ENCODE assay signal across 8 cellular contexts in the genomic region with DNA sequence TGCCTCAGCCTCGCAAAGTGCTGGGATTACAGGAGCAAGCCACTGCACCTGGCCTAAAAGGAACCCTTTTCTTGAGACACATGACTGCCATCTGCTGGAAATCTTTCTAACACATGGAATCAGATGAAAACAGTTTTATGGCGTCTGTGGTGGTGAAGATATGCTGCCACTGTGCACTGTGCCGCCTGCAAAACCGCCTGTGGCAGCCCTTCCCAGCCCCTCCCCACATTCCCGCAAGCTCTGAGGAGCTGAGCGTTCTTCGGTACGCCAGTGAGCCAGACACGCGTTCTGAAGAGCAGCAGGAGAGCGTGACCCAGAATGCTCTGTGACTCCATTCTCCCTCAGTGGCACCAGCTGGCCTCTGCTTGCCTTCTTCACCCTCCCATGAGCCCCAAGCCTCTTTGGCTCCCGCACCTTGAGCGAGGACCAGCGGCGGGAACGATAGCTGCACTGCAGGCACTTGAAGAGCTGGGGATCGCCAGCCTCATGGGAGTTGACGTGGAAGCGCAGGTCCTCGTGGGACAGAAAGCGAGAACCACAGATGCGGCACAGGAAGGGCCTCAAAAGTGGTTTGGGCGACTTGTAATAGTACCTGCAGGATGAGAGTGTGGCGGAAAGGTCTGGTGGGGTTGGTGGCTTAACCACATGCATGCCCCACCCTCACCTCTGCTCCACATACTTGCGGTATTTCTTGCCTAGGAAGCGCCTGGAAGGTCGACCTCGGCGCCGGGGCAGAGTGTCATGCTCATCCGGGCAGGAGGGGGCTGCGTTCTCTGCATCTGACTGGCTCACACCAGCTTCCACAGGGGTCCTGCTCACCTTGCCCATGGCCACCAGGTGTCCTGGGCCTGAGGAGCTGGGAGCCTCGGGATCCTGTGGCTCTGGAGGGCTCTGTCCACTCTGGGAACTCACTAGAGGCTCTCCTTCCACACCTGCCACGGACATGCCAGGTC. TPM values are rescaled to one million over a fixed set of nuclear protein-coding genes. Genes with fewer than 3 reads are reported as not detected.
DNase-seq lines count a peak whose midpoint lies in the region; ATAC-seq and TF ChIP-seq lines count a peak whose summit lies in the region.

No MANE protein-coding gene starts in this region.

- no peak overlapping the region for H2AFZ ChIP-seq in parathyroid adenoma

- H3K4me3 ChIP-seq in AG09309 (ENCODE audit: control insufficient read depth, low read depth, low read length) (no peak overlapping the region), parathyroid adenoma (ENCODE audit: low read depth, low read length) (no peak overlapping the region)

- TF ChIP-seq CTCF in AG09309 (IDR thresholded peaks at IDR 0.05; ENCODE audit: control insufficient read depth, insufficient read depth, low read depth, low read length, missing control alignments) = peak; percentile 33
- 0 out of 3 replicates have a peak, but pooled peaks have one; percentile 24 for TF ChIP-seq CTCF in GM12872 (IDR thresholded peaks at IDR 0.05; ENCODE audit: insufficient read depth, low read depth, low read length)
- peak; percentile 60 for TF ChIP-seq CTCF in parathyroid adenoma (IDR thresholded peaks at IDR 0.05)

- H3K36me3 ChIP-seq in parathyroid adenoma (ENCODE audit: control insufficient read depth, insufficient read depth, low read length) = no peaks in the 10 kb centered on the region

- H3K9ac ChIP-seq in parathyroid adenoma = no peak overlapping the region

- H3K9me3 ChIP-seq in parathyroid adenoma (ENCODE audit: control insufficient read depth, low read length) = no peaks in the 10 kb centered on the region

- no peak for ATAC-seq in GM21786 (IDR thresholded peaks at IDR 0.05; ENCODE audit: unreplicated experiment)
- no peak for ATAC-seq in HG03108 (IDR thresholded peaks at IDR 0.05; ENCODE audit: unreplicated experiment)

- no peak overlapping the region for H3K4me2 ChIP-seq in parathyroid adenoma (ENCODE audit: low read length)

- no peaks in the 10 kb centered on the region for H3K79me2 ChIP-seq in parathyroid adenoma

- DNase-seq in AG09309 (ENCODE audit: low read depth) = no peak
- DNase-seq in NCI-H526 (lab: John Stamatoyannopoulos, UW) = peak; percentile 53 to 86
- DNase-seq in dermis microvascular lymphatic vessel endothelial cell (ENCODE audit: low read depth in 2 of 2) = peak; percentile 44 to 60
- DNase-seq in HK-2 (ENCODE audit: unreplicated experiment) = no peak

- H3K4me1 ChIP-seq in parathyroid adenoma = no peaks in the 10 kb centered on the region

- no peaks in the 10 kb centered on the region for H3K27me3 ChIP-seq in parathyroid adenoma (ENCODE audit: control insufficient read depth, insufficient read depth, low read length)

- H3K27ac ChIP-seq in parathyroid adenoma = no peak overlapping the region

RNA-seq across cellular contexts. Expression of gene ZNF335, which starts 8.7 kb away (rescaled TPM):
- total RNA-seq in dermis microvascular lymphatic vessel endothelial cell = 6.0 and 9.0 TPM in 2 replicates

RNA-seq across cellular contexts. Expression of gene PCIF1, which starts 28.9 kb away (rescaled TPM):
- total RNA-seq in dermis microvascular lymphatic vessel endothelial cell = 7.2 and 11.5 TPM in 2 replicates

RNA-seq across cellular contexts. Expression of gene MMP9, which starts 45.4 kb away (rescaled TPM):
- 0.13 TPM in 1 of 2 replicates, not detected in the other for total RNA-seq in dermis microvascular lymphatic vessel endothelial cell

RNA-seq across cellular contexts. Expression of gene PLTP, which starts 51.4 kb away (rescaled TPM):
- total RNA-seq in dermis microvascular lymphatic vessel endothelial cell = 2.8 and 3.5 TPM in 2 replicates

Comparison
In these comparisons a context has a peak if more than half of its experiments do, and no peak if none do; other contexts are left out.
1. DNase-seq: peak in NCI-H526 (2 of 2) and dermis microvascular lymphatic vessel endothelial cell (2 of 2); none in AG09309 (single experiment) and HK-2 (single experiment).
2. Peak in every context shown above with its lines, with median percentiles within 50 percentile points of each other: CTCF ChIP-seq.